In the genomic region with DNA sequence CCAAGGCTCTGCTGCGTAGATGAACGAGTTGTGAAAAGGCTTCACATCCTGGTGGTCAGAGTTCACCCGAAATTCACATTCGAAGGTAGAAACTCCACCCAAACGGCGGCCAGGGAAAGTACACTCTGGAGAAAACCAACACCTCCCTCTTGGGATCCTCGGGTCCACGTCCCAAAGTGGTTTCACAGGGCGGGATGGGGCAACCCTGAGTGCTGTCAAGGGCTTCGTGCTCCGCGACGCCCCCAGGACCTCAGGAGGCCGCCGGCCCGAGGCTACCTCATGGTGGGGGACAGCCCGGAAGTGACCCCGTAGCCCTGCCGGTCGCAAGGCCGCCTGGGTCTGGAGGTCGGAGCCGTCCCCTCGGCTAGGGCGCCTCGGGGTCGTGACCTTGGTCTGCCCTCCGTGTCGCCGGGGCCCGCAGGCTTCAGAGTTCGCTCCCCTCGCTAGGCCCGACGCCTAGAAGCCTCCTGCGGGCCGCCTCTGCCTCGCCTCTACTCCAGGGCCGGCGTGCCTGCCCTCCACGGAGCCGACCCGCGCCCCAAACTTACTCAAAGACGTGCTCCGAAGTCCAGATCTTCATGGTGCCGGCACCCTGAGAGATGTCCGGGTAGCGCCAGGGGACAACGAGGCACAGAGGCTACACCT, we compare ENCODE assay signal across 1 cellular context.
TF ChIP-seq lines count a peak whose summit lies in the region.

A gene (minus strand): TSS at position 636 of the 645 bp plus-strand sequence. CDS start 56 bp downstream, at position 580.

TF ChIP-seq in HepG2, 621 proteins besides CTCF, POLR2A, EP300 and RAD21 (continued from another document and continues in another):
- TF ChIP-seq, protein P1, sequence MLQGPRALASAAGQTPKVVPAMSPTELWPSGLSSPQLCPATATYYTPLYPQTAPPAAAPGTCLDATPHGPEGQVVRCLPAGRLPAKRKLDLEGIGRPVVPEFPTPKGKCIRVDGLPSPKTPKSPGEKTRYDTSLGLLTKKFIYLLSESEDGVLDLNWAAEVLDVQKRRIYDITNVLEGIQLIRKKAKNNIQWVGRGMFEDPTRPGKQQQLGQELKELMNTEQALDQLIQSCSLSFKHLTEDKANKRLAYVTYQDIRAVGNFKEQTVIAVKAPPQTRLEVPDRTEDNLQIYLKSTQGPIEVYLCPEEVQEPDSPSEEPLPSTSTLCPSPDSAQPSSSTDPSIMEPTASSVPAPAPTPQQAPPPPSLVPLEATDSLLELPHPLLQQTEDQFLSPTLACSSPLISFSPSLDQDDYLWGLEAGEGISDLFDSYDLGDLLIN (CRISPR knock-in tag; IDR thresholded peaks at IDR 0.05; ENCODE audit: borderline replicate concordance): peak; percentile 76; the same call in 1 of the 2 replicates
- TF ChIP-seq ZBTB21 (CRISPR knock-in tag; IDR thresholded peaks at IDR 0.05): no peak
- 0 out of 2 replicates have a peak, but pooled peaks have one; percentile 6 for TF ChIP-seq FOSL2 (CRISPR knock-in tag; IDR thresholded peaks at IDR 0.05)
- TF ChIP-seq, protein P2, sequence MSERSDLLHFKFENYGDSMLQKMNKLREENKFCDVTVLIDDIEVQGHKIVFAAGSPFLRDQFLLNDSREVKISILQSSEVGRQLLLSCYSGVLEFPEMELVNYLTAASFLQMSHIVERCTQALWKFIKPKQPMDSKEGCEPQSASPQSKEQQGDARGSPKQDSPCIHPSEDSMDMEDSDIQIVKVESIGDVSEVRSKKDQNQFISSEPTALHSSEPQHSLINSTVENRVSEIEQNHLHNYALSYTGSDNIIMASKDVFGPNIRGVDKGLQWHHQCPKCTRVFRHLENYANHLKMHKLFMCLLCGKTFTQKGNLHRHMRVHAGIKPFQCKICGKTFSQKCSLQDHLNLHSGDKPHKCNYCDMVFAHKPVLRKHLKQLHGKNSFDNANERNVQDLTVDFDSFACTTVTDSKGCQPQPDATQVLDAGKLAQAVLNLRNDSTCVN (CRISPR knock-in tag; IDR thresholded peaks at IDR 0.05; ENCODE audit: borderline replicate concordance): no peak
- TF ChIP-seq, protein P3, sequence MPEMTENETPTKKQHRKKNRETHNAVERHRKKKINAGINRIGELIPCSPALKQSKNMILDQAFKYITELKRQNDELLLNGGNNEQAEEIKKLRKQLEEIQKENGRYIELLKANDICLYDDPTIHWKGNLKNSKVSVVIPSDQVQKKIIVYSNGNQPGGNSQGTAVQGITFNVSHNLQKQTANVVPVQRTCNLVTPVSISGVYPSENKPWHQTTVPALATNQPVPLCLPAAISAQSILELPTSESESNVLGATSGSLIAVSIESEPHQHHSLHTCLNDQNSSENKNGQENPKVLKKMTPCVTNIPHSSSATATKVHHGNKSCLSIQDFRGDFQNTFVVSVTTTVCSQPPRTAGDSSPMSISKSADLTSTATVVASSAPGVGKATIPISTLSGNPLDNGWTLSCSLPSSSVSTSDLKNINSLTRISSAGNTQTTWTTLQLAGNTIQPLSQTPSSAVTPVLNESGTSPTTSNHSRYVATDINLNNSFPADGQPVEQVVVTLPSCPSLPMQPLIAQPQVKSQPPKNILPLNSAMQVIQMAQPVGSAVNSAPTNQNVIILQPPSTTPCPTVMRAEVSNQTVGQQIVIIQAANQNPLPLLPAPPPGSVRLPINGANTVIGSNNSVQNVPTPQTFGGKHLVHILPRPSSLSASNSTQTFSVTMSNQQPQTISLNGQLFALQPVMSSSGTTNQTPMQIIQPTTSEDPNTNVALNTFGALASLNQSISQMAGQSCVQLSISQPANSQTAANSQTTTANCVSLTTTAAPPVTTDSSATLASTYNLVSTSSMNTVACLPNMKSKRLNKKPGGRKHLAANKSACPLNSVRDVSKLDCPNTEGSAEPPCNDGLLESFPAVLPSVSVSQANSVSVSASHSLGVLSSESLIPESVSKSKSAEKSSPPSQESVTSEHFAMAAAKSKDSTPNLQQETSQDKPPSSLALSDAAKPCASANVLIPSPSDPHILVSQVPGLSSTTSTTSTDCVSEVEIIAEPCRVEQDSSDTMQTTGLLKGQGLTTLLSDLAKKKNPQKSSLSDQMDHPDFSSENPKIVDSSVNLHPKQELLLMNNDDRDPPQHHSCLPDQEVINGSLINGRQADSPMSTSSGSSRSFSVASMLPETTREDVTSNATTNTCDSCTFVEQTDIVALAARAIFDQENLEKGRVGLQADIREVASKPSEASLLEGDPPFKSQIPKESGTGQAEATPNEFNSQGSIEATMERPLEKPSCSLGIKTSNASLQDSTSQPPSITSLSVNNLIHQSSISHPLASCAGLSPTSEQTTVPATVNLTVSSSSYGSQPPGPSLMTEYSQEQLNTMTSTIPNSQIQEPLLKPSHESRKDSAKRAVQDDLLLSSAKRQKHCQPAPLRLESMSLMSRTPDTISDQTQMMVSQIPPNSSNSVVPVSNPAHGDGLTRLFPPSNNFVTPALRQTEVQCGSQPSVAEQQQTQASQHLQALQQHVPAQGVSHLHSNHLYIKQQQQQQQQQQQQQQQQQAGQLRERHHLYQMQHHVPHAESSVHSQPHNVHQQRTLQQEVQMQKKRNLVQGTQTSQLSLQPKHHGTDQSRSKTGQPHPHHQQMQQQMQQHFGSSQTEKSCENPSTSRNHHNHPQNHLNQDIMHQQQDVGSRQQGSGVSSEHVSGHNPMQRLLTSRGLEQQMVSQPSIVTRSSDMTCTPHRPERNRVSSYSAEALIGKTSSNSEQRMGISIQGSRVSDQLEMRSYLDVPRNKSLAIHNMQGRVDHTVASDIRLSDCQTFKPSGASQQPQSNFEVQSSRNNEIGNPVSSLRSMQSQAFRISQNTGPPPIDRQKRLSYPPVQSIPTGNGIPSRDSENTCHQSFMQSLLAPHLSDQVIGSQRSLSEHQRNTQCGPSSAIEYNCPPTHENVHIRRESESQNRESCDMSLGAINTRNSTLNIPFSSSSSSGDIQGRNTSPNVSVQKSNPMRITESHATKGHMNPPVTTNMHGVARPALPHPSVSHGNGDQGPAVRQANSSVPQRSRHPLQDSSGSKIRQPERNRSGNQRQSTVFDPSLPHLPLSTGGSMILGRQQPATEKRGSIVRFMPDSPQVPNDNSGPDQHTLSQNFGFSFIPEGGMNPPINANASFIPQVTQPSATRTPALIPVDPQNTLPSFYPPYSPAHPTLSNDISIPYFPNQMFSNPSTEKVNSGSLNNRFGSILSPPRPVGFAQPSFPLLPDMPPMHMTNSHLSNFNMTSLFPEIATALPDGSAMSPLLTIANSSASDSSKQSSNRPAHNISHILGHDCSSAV (CRISPR knock-in tag; IDR thresholded peaks at IDR 0.05; ENCODE audit: borderline replicate concordance): no peak
- peak; percentile 80 for TF ChIP-seq MEIS2 (CRISPR knock-in tag; IDR thresholded peaks at IDR 0.05)
- no peak for TF ChIP-seq TAF15 (IDR thresholded peaks at IDR 0.05; ENCODE audit: low read depth, low read length, poor library complexity, severe bottlenecking)
- peak; percentile 65 for TF ChIP-seq ZNF317 (CRISPR knock-in tag; IDR thresholded peaks at IDR 0.05)
- no peak for TF ChIP-seq ZNF432 (CRISPR knock-in tag; IDR thresholded peaks at IDR 0.05; ENCODE audit: borderline replicate concordance)
- TF ChIP-seq, protein P4, sequence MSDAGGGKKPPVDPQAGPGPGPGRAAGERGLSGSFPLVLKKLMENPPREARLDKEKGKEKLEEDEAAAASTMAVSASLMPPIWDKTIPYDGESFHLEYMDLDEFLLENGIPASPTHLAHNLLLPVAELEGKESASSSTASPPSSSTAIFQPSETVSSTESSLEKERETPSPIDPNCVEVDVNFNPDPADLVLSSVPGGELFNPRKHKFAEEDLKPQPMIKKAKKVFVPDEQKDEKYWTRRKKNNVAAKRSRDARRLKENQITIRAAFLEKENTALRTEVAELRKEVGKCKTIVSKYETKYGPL (CRISPR knock-in tag; IDR thresholded peaks at IDR 0.05): peak; percentile 65; the same call in 1 of the 2 replicates
- TF ChIP-seq U2AF2 (IDR thresholded peaks at IDR 0.05; ENCODE audit: low read depth, low read length): no peak
- TF ChIP-seq MEIS1 (CRISPR knock-in tag; IDR thresholded peaks at IDR 0.05; ENCODE audit: borderline replicate concordance): no peak
- peak; percentile 70; the same call in 1 of the 2 replicates for TF ChIP-seq ZMAT3 (CRISPR knock-in tag; conservative IDR thresholded peaks at IDR 0.05)
- peak; percentile 75; the same call in 1 of the 2 replicates for TF ChIP-seq MTA1 (CRISPR knock-in tag; IDR thresholded peaks at IDR 0.05; ENCODE audit: borderline replicate concordance)
- TF ChIP-seq ATF7-NPFF (CRISPR knock-in tag; IDR thresholded peaks at IDR 0.05; ENCODE audit: low read depth): peak; percentile 87
- TF ChIP-seq FOXJ3 (CRISPR knock-in tag; IDR thresholded peaks at IDR 0.05; ENCODE audit: borderline replicate concordance): no peak
- TF ChIP-seq, protein P5, sequence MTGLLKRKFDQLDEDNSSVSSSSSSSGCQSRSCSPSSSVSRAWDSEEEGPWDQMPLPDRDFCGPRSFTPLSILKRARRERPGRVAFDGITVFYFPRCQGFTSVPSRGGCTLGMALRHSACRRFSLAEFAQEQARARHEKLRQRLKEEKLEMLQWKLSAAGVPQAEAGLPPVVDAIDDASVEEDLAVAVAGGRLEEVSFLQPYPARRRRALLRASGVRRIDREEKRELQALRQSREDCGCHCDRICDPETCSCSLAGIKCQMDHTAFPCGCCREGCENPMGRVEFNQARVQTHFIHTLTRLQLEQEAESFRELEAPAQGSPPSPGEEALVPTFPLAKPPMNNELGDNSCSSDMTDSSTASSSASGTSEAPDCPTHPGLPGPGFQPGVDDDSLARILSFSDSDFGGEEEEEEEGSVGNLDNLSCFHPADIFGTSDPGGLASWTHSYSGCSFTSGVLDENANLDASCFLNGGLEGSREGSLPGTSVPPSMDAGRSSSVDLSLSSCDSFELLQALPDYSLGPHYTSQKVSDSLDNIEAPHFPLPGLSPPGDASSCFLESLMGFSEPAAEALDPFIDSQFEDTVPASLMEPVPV (CRISPR knock-in tag; IDR thresholded peaks at IDR 0.05): no peak
- TF ChIP-seq ZNF34 (CRISPR knock-in tag; IDR thresholded peaks at IDR 0.05; ENCODE audit: borderline replicate concordance): 0 out of 2 replicates have a peak, but pooled peaks have one; percentile 60
- no peak; the same call in 1 of the 2 replicates for TF ChIP-seq KLF15 (CRISPR knock-in tag; IDR thresholded peaks at IDR 0.05; ENCODE audit: borderline replicate concordance)
- TF ChIP-seq ZNF781 (CRISPR knock-in tag; IDR thresholded peaks at IDR 0.05; ENCODE audit: borderline replicate concordance, not compliant biosample characterization): peak; percentile 88
- peak; percentile 68; the same call in 1 of the 2 replicates for TF ChIP-seq ZNF451 (CRISPR knock-in tag; IDR thresholded peaks at IDR 0.05)
- TF ChIP-seq ZNF354B (CRISPR knock-in tag; IDR thresholded peaks at IDR 0.05): no peak
- TF ChIP-seq SKI (IDR thresholded peaks at IDR 0.05; ENCODE audit: partially characterized antibody): no peak
- no peak for TF ChIP-seq KAT7 (CRISPR knock-in tag; IDR thresholded peaks at IDR 0.05; ENCODE audit: borderline replicate concordance)
- no peak for TF ChIP-seq ZNF879 (CRISPR knock-in tag; IDR thresholded peaks at IDR 0.05)
- peak; percentile 51; the same call in 1 of the 2 replicates for TF ChIP-seq TBX2 (CRISPR knock-in tag; IDR thresholded peaks at IDR 0.05; ENCODE audit: borderline replicate concordance)
- TF ChIP-seq KMT2A (CRISPR knock-in tag; IDR thresholded peaks at IDR 0.05): peak; percentile 64; the same call in 1 of the 2 replicates
- TF ChIP-seq ZNF121 (CRISPR knock-in tag; IDR thresholded peaks at IDR 0.05): no peak
- 0 out of 2 replicates have a peak, but pooled peaks have one; percentile 21 for TF ChIP-seq HNF4G (IDR thresholded peaks at IDR 0.05; ENCODE audit: borderline replicate concordance, low read depth, low read length)
- no peak; the same call in 1 of the 2 replicates for TF ChIP-seq HNF4G (CRISPR knock-in tag; IDR thresholded peaks at IDR 0.05; ENCODE audit: borderline replicate concordance, low read depth)
- peak; percentile 27; the same call in 1 of the 2 replicates for TF ChIP-seq ZSCAN9 (CRISPR knock-in tag; IDR thresholded peaks at IDR 0.05; ENCODE audit: borderline replicate concordance)
- TF ChIP-seq, protein P6, sequence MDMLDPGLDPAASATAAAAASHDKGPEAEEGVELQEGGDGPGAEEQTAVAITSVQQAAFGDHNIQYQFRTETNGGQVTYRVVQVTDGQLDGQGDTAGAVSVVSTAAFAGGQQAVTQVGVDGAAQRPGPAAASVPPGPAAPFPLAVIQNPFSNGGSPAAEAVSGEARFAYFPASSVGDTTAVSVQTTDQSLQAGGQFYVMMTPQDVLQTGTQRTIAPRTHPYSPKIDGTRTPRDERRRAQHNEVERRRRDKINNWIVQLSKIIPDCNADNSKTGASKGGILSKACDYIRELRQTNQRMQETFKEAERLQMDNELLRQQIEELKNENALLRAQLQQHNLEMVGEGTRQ (IDR thresholded peaks at IDR 0.05; ENCODE audit: low read depth, low read length): no peak
- TF ChIP-seq, protein P6 (CRISPR knock-in tag; IDR thresholded peaks at IDR 0.05; ENCODE audit: borderline replicate concordance): no peak
- TF ChIP-seq ZFAT (CRISPR knock-in tag; conservative IDR thresholded peaks at IDR 0.05): no peak; the same call in 1 of the 2 replicates
- TF ChIP-seq RORA (CRISPR knock-in tag; IDR thresholded peaks at IDR 0.05): no peak
- TF ChIP-seq, protein P7, sequence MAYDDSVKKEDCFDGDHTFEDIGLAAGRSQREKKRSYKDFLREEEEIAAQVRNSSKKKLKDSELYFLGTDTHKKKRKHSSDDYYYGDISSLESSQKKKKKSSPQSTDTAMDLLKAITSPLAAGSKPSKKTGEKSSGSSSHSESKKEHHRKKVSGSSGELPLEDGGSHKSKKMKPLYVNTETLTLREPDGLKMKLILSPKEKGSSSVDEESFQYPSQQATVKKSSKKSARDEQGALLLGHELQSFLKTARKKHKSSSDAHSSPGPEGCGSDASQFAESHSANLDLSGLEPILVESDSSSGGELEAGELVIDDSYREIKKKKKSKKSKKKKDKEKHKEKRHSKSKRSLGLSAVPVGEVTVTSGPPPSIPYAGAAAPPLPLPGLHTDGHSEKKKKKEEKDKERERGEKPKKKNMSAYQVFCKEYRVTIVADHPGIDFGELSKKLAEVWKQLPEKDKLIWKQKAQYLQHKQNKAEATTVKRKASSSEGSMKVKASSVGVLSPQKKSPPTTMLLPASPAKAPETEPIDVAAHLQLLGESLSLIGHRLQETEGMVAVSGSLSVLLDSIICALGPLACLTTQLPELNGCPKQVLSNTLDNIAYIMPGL (CRISPR knock-in tag; IDR thresholded peaks at IDR 0.05; ENCODE audit: borderline replicate concordance in 1 of 2, low read depth in 1 of 2): peak in 1 of 2 experiments; percentile 70; a peak in 1 of 4 replicates
- TF ChIP-seq KDM5B (CRISPR knock-in tag; IDR thresholded peaks at IDR 0.05; ENCODE audit: borderline replicate concordance): peak; percentile 91; the same call in 1 of the 2 replicates
- TF ChIP-seq GATAD1 (CRISPR knock-in tag; IDR thresholded peaks at IDR 0.05): no peak; the same call in 1 of the 2 replicates
- no peak; the same call in 1 of the 2 replicates for TF ChIP-seq ZMYM4 (CRISPR knock-in tag; IDR thresholded peaks at IDR 0.05)
- TF ChIP-seq RARG (CRISPR knock-in tag; IDR thresholded peaks at IDR 0.05; ENCODE audit: low read depth): no peak
- TF ChIP-seq HHEX (CRISPR knock-in tag; IDR thresholded peaks at IDR 0.05): no peak
- no peak for TF ChIP-seq ZC3H4 (CRISPR knock-in tag; IDR thresholded peaks at IDR 0.05; ENCODE audit: borderline replicate concordance)
- TF ChIP-seq ISL2 (CRISPR knock-in tag; IDR thresholded peaks at IDR 0.05): 0 out of 2 replicates have a peak, but pooled peaks have one; percentile 16
- TF ChIP-seq KDM3A (CRISPR knock-in tag; IDR thresholded peaks at IDR 0.05; ENCODE audit: low read depth): no peak
- TF ChIP-seq ZNF557 (CRISPR knock-in tag; IDR thresholded peaks at IDR 0.05): no peak
